8 cellular contexts compared by ENCODE assay signal in genomic region chr7:116211006-116211912, GRCh38. TPM values are rescaled to one million over a fixed set of nuclear protein-coding genes. Genes with fewer than 3 reads are reported as not detected.
DNase-seq lines count a peak whose midpoint lies in the region; ATAC-seq, FAIRE-seq and TF ChIP-seq lines count a peak whose summit lies in the region.

No MANE protein-coding gene starts in this region.

- peak; percentile 69 to 86 (median 86) for DNase-seq in CD8-positive, alpha-beta memory T cell
- DNase-seq in RCC 7860 (ENCODE audit: low spot score) (peak; percentile 95), foreskin fibroblast (peak; percentile 89 to 94), non-pigmented ciliary epithelial cell (ENCODE audit: low read depth) (peak; percentile 80), tibial artery (peak; percentile 84 to 91)
- DNase-seq in activated T-helper 1 cell treated with anti-CD3 and anti-CD28 coated beads, Interleukin-12 subunit alpha, Interleukin-12 subunit beta, Interleukin-2, Interleukin-4 antibody, amounts not matched to agents 30 ng/mL and 10 ng/mL and 1 ng/mL, durations not matched to agents 14 hours and 24 hours and 36 hours (ENCODE audit: low spot score), result peak; percentile 68

- no peaks in the 10 kb centered on the region for H3K27me3 Mint-ChIP-seq in CD8-positive, alpha-beta memory T cell
- peaks cover 2% of the 10 kb centered on the region for H3K27me3 Mint-ChIP-seq in activated T-helper 1 cell treated with anti-CD3 and anti-CD28 coated beads, Interleukin-12 subunit alpha, Interleukin-12 subunit beta, Interleukin-2, Interleukin-4 antibody, amounts not matched to agents 30 ng/mL and 10 ng/mL and 1 ng/mL, durations not matched to agents 14 hours and 24 hours and 36 hours (ENCODE audit: insufficient read depth)

- peak overlapping the region; percentile 89 for H3K27ac ChIP-seq in CD8-positive, alpha-beta memory T cell (ENCODE audit: low read depth, low read length)
- H3K27ac ChIP-seq in tibial artery, result peak overlapping the region; percentile 93 to 96

- H3K36me3 ChIP-seq in CD8-positive, alpha-beta memory T cell (ENCODE audit: insufficient read depth, low read length), result no peaks in the 10 kb centered on the region
- H3K36me3 ChIP-seq in tibial artery, result no peaks in the 10 kb centered on the region

- peaks cover 3 to 19% (median 6%) of the 10 kb centered on the region in 3 donors for H3K36me3 Mint-ChIP-seq in CD8-positive, alpha-beta memory T cell
- peaks cover 17% of the 10 kb centered on the region for H3K36me3 Mint-ChIP-seq in activated T-helper 1 cell treated with anti-CD3 and anti-CD28 coated beads, Interleukin-12 subunit alpha, Interleukin-12 subunit beta, Interleukin-2, Interleukin-4 antibody, amounts not matched to agents 30 ng/mL and 10 ng/mL and 1 ng/mL, durations not matched to agents 14 hours and 24 hours and 36 hours (ENCODE audit: low read depth)

- FAIRE-seq in RCC 7860 (lab: Jason Lieb, UNC), result peak; percentile 93

- TF ChIP-seq CTCF in foreskin fibroblast (IDR thresholded peaks at IDR 0.05; ENCODE audit: low read depth, low read length) (no peak), tibial artery (IDR thresholded peaks at IDR 0.05) (no peak)

- ATAC-seq in GM19452 (IDR thresholded peaks at IDR 0.05; ENCODE audit: unreplicated experiment) (peak; percentile 79), HG03565 (IDR thresholded peaks at IDR 0.05; ENCODE audit: unreplicated experiment) (peak; percentile 53)

- no peaks in the 10 kb centered on the region for H3K27me3 ChIP-seq in CD8-positive, alpha-beta memory T cell (ENCODE audit: insufficient read depth, low read length, poor library complexity, severe bottlenecking)
- no peaks in the 10 kb centered on the region for H3K27me3 ChIP-seq in tibial artery

- intact Hi-C loops in activated T-helper 1 cell treated with anti-CD3 and anti-CD28 coated beads, Interleukin-12 subunit alpha, Interleukin-12 subunit beta, Interleukin-2, Interleukin-4 antibody, amounts not matched to agents 30 ng/mL and 10 ng/mL and 1 ng/mL, durations not matched to agents 14 hours and 24 hours and 36 hours (cut with micrococcal nuclease), result loop anchor here (1.0 to 10.0 kb wide), 7 partner anchors 21 to 1974 kb away; partner anchors contain the start of genes CAPZA2, LSM8 and MDFIC
- intact Hi-C loops in tibial artery (cut with DNase I; ENCODE audit: low total_unique reads), result no loop called here

- POLR2A ChIA-PET in CD8-positive, alpha-beta memory T cell (lab: Charles Lee), result interaction anchor here (1.1 to 2.3 kb wide), 6 partner anchors 8 to 34 kb away, joined by 6 to 12 read pairs (median 6); no protein-coding TSS in a partner anchor

- peaks cover 0 to 4% (median 0%) of the 10 kb centered on the region in 5 donors for H3K9me3 Mint-ChIP-seq in CD8-positive, alpha-beta memory T cell
- no peaks in the 10 kb centered on the region for H3K9me3 Mint-ChIP-seq in activated T-helper 1 cell treated with anti-CD3 and anti-CD28 coated beads, Interleukin-12 subunit alpha, Interleukin-12 subunit beta, Interleukin-2, Interleukin-4 antibody, amounts not matched to agents 30 ng/mL and 10 ng/mL and 1 ng/mL, durations not matched to agents 14 hours and 24 hours and 36 hours

- no peaks in the 10 kb centered on the region for H3K9me3 ChIP-seq in CD8-positive, alpha-beta memory T cell (ENCODE audit: low read length)
- no peaks in the 10 kb centered on the region for H3K9me3 ChIP-seq in tibial artery

- H3K4me1 ChIP-seq in CD8-positive, alpha-beta memory T cell (ENCODE audit: insufficient read depth, low read length), result peaks cover 52% of the 10 kb centered on the region
- H3K4me1 ChIP-seq in tibial artery, result peaks cover 0 to 32% (median 15%) of the 10 kb centered on the region in 4 donors

- H3K27ac Mint-ChIP-seq in CD8-positive, alpha-beta memory T cell, result peak overlapping the region; percentile 95 to 99 (median 98)
- H3K27ac Mint-ChIP-seq in activated T-helper 1 cell treated with anti-CD3 and anti-CD28 coated beads, Interleukin-12 subunit alpha, Interleukin-12 subunit beta, Interleukin-2, Interleukin-4 antibody, amounts not matched to agents 30 ng/mL and 10 ng/mL and 1 ng/mL, durations not matched to agents 14 hours and 24 hours and 36 hours, result peak overlapping the region; percentile 91

- peaks cover 49 to 64% (median 60%) of the 10 kb centered on the region in 3 donors for H3K4me1 Mint-ChIP-seq in CD8-positive, alpha-beta memory T cell
- H3K4me1 Mint-ChIP-seq in activated T-helper 1 cell treated with anti-CD3 and anti-CD28 coated beads, Interleukin-12 subunit alpha, Interleukin-12 subunit beta, Interleukin-2, Interleukin-4 antibody, amounts not matched to agents 30 ng/mL and 10 ng/mL and 1 ng/mL, durations not matched to agents 14 hours and 24 hours and 36 hours (ENCODE audit: low read depth), result peaks cover 52% of the 10 kb centered on the region

- CTCF ChIA-PET in CD8-positive, alpha-beta memory T cell (lab: Charles Lee), result interaction anchor here (0.6 to 5.6 kb wide), 13 partner anchors 8 to 315 kb away, joined by 3 to 71 read pairs (median 5); no protein-coding TSS in a partner anchor

- peak overlapping the region; percentile 91 to 99 (median 97) for H3K4me3 Mint-ChIP-seq in CD8-positive, alpha-beta memory T cell
- H3K4me3 Mint-ChIP-seq in activated T-helper 1 cell treated with anti-CD3 and anti-CD28 coated beads, Interleukin-12 subunit alpha, Interleukin-12 subunit beta, Interleukin-2, Interleukin-4 antibody, amounts not matched to agents 30 ng/mL and 10 ng/mL and 1 ng/mL, durations not matched to agents 14 hours and 24 hours and 36 hours, result peak overlapping the region; percentile 95

- peak overlapping the region; percentile 83 for H3K4me3 ChIP-seq in CD8-positive, alpha-beta memory T cell (ENCODE audit: low read length)
- H3K4me3 ChIP-seq in foreskin fibroblast (ENCODE audit: low read depth in 1 of 2, low read length in 2 of 2) (peak overlapping the region; percentile 85 to 86), tibial artery (peak overlapping the region; percentile 75 to 80)

RNA-seq across cellular contexts. Expression of gene TES, which starts 0.9 kb away (rescaled TPM):
- total RNA-seq in CD8-positive, alpha-beta memory T cell, result 10 to 100 TPM; 58.4 to 59.0 TPM
- 193 TPM for polyA plus RNA-seq in CD8-positive, alpha-beta memory T cell
- total RNA-seq in activated T-helper 1 cell treated with anti-CD3 and anti-CD28 coated beads, Interleukin-12 subunit alpha, Interleukin-12 subunit beta, Interleukin-2, Interleukin-4 antibody, amounts not matched to agents 30 ng/mL and 10 ng/mL and 1 ng/mL, durations not matched to agents 14 hours and 24 hours and 36 hours, result 36.2 and 38.4 TPM in 2 replicates

Comparison
In these comparisons a context has a peak if more than half of its experiments do, and no peak if none do; other contexts are left out.
1. Peak in every context shown above with its lines: DNase-seq, ATAC-seq, H3K4me3 ChIP-seq and H3K27ac ChIP-seq.